ENCODE assay signal across 1 cellular context in the genomic region with DNA sequence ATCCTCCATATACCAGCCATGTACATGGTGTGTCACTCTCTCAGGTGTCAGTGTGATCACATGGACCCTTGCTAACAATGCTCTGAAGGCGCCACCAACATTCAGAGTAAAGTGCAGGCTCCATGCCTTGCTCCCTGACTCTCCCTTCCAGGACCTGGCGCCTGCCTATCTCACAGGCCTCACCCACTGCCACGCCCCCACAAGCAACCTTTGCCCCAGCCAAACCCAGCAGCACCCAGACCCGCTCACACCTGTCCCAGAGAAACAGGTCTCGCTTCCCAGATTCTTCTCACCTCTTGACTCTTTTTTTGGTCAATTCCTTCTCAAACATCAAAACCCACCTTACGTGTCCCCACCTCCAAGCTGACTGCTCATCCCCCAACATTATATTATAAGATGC.
TF ChIP-seq lines count a peak whose summit lies in the region.

No MANE protein-coding gene starts in this region.

TF ChIP-seq in HepG2, 621 proteins besides CTCF, POLR2A, EP300 and RAD21:
- TF ChIP-seq YEATS2 (CRISPR knock-in tag; IDR thresholded peaks at IDR 0.05; ENCODE audit: borderline replicate concordance) (no peak), HNF4G (IDR thresholded peaks at IDR 0.05; ENCODE audit: borderline replicate concordance, low read depth, low read length) (0 out of 2 replicates have a peak, but pooled peaks have one; percentile 30), HNF4G (CRISPR knock-in tag; IDR thresholded peaks at IDR 0.05; ENCODE audit: borderline replicate concordance, low read depth) (no peak), TBP (CRISPR knock-in tag; IDR thresholded peaks at IDR 0.05) (no peak)
